ENCODE assay signal across 8 cellular contexts in genomic region chr1:207321045-207321789, GRCh38. TPM values are rescaled to one million over a fixed set of nuclear protein-coding genes. Genes with fewer than 3 reads are reported as not detected.
DNase-seq lines count a peak whose midpoint lies in the region; ATAC-seq, FAIRE-seq and TF ChIP-seq lines count a peak whose summit lies in the region.

Gene CD55 (plus strand): TSS chr1:207321678. CDS start chr1:207321766, 88 bp downstream.

- peak; percentile 81 for FAIRE-seq in RCC 7860 (lab: Jason Lieb, UNC)

- peak within 1 kb of the TSS; percentile 98 to 100 (median 98) for H3K27ac Mint-ChIP-seq in IgD-negative memory B cell

- DNase-seq in DMS53 (lab: John Stamatoyannopoulos, UW) (peak; percentile 99), RCC 7860 (ENCODE audit: low spot score) (peak; percentile 93), activated T-helper 1 cell treated with Interleukin-2 at 50 U/mL for 16 hours (ENCODE audit: low read depth) (peak; percentile 98), esophagus muscularis mucosa (ENCODE audit: extremely low spot score) (peak; percentile 99), myocyte (ENCODE audit: low read depth) (peak; percentile 92)
- DNase-seq in stimulated activated CD8-positive, alpha-beta memory T cell treated with anti-CD3 and anti-CD28 coated beads, Interleukin-7, amount 100 ng/mL, for 48 hours (ENCODE audit: extremely low read depth in 1 of 2, low read depth in 1 of 2), result peak; percentile 99

- no peaks in the 10 kb centered on the region for H3K27me3 Mint-ChIP-seq in IgD-negative memory B cell

- intact Hi-C loops in esophagus muscularis mucosa (cut with DNase I), result loop anchor here (10.0 kb wide), 1 partner anchor 236 kb away; the partner anchor contains the start of gene C4BPB

- peak in 2 of 3 experiments; percentile 13 to 29 for TF ChIP-seq CTCF in esophagus muscularis mucosa (IDR thresholded peaks at IDR 0.05)

- H3K36me3 ChIP-seq in esophagus muscularis mucosa, result peaks cover 0 to 20% (median 8%) of the 10 kb centered on the region in 4 donors

- TF ChIP-seq EP300 in esophagus muscularis mucosa (IDR thresholded peaks at IDR 0.05), result no peak

- peak; percentile 92 for TF ChIP-seq POLR2A in esophagus muscularis mucosa (IDR thresholded peaks at IDR 0.05; ENCODE audit: low read depth)

- no peaks in the 10 kb centered on the region for H3K9me3 Mint-ChIP-seq in IgD-negative memory B cell

- WGBS in esophagus muscularis mucosa, result 2% methylated on average over 40 of the region's 53 CpGs

- no peaks in the 10 kb centered on the region for H3K9me3 ChIP-seq in esophagus muscularis mucosa

- H3K36me3 Mint-ChIP-seq in IgD-negative memory B cell, result peaks cover 11% of the 10 kb centered on the region

- peaks cover 8 to 27% (median 21%) of the 10 kb centered on the region in 4 donors for H3K4me1 ChIP-seq in esophagus muscularis mucosa

- peaks cover 31 to 38% (median 37%) of the 10 kb centered on the region in 3 donors for H3K4me1 Mint-ChIP-seq in IgD-negative memory B cell

- H3K27me3 ChIP-seq in esophagus muscularis mucosa, result no peaks in the 10 kb centered on the region

- ATAC-seq in GM21529 (IDR thresholded peaks at IDR 0.05; ENCODE audit: unreplicated experiment), result peak; percentile 91

- peak within 1 kb of the TSS; percentile 90 to 100 (median 97) for H3K4me3 Mint-ChIP-seq in IgD-negative memory B cell

- H3K27ac ChIP-seq in esophagus muscularis mucosa (replicated peaks in 1 of 4), result peak within 1 kb of the TSS; percentile 90 to 97 (median 93)

- H3K4me3 ChIP-seq in esophagus muscularis mucosa, result peak within 1 kb of the TSS; percentile 86 to 99 (median 95)

RNA-seq across cellular contexts. Expression of gene CD55, which starts in this region (rescaled TPM):
- 111 TPM for polyA plus RNA-seq in IgD-negative memory B cell
- total RNA-seq in esophagus muscularis mucosa, result 10 to 100 TPM; 27.8 to 77.0 (median 47.4) TPM
- total RNA-seq in myocyte, result 14.2 and 29.7 TPM in 2 replicates
- polyA plus RNA-seq in myocyte (2012), result 14.6 TPM

Comparison
In these comparisons a context has a peak if more than half of its experiments do, and no peak if none do; other contexts are left out.
1. Peak in every context shown above with its lines: DNase-seq, ATAC-seq, H3K4me3 ChIP-seq and H3K27ac ChIP-seq.